Comparison of ENCODE assay signal across 21 cellular contexts in the genomic region with DNA sequence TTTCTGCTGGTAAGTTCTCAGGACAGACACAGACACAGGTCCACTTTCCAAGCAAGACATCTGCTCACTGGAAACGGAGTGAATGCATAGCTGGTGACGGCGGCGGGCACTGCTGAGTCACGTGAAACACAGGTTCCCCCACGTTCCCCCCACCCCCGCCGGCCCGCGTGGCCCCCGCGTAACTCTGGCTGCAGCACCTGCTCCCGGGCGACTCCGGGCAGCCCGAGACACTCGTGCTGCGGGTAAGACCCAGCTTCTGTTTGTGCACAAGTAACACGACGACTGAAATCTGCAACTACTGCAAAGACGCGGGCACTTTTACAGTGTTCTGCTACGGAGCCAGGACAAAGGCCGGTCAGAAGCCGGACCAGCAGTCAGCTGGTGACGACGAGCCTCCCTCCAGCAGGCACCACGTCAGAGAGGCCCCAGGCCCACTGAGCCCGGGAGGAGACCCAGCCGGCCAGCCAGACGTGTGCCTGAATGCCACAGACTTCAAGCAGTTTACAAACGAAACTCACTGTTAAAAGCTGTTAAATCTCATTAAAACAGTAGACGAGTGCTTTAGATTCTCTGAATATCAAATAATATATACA. TPM values are rescaled to one million over a fixed set of nuclear protein-coding genes. Genes with fewer than 3 reads are reported as not detected.
DNase-seq lines count a peak whose midpoint lies in the region; ATAC-seq and TF ChIP-seq lines count a peak whose summit lies in the region.
"Had no signal": no experiment of that assay in that cellular context is flagged by ENCODE, and none has a peak within 500 bp of the region (broad histone marks: within the 10 kb centered on the region; RNA-seq: fewer than 3 reads in every experiment).

No MANE protein-coding gene starts in this region.

- DNase-seq in A673 (ENCODE audit: low spot score) (no peak), PC-3 (no peak), kidney glomerular epithelial cell (lab: John Stamatoyannopoulos, UW) (no peak), right atrium auricular region (ENCODE audit: low spot score) (no peak), nephron progenitor cell (no peak)
- no peak for DNase-seq in central memory CD8-positive, alpha-beta T cell (ENCODE audit: low spot score in 2 of 2)
- DNase-seq: CD4-positive, alpha-beta memory T cell; H9; Karpas-422; MG63; NCI-H1048; NCI-H1436; NCI-H2029; NCI-H345; NCI-H524 treated with DMSO at 0.1 percent for 48 hours; PC-9 had no signal

- peaks cover 18% of the 10 kb centered on the region for H3K36me3 Mint-ChIP-seq in central memory CD8-positive, alpha-beta T cell (ENCODE audit: insufficient read depth)
- H3K36me3 Mint-ChIP-seq in nephron progenitor cell (ENCODE audit: low read depth), result peaks cover 18% of the 10 kb centered on the region
- H3K36me3 Mint-ChIP-seq: IgD-negative memory B cell had no signal

- no peak overlapping the region for H3K4me3 ChIP-seq in A673 (ENCODE audit: low read depth, low read length, poor library complexity, severe bottlenecking)
- H3K4me3 ChIP-seq in PC-3 (ENCODE audit: low read length), result no peak overlapping the region
- no peak overlapping the region for H3K4me3 ChIP-seq in neutrophil (ENCODE audit: low read depth in 1 of 2, low read length in 1 of 2)
- H3K4me3 ChIP-seq in right atrium auricular region, result no peak overlapping the region
- H3K4me3 ChIP-seq: A549, BLaER1, MG63, PC-9 had no signal

- H2AFZ ChIP-seq in PC-3 (ENCODE audit: low read length), result no peak overlapping the region
- H2AFZ ChIP-seq: PC-9 had no signal

- H3K4me2 ChIP-seq in PC-3 (ENCODE audit: low read length), result no peak overlapping the region
- H3K4me2 ChIP-seq: A549, BLaER1, PC-9 had no signal

- peak overlapping the region; percentile 44 for H3K27ac Mint-ChIP-seq in central memory CD8-positive, alpha-beta T cell (ENCODE audit: low read depth)
- H3K27ac Mint-ChIP-seq in nephron progenitor cell, result no peak overlapping the region
- H3K27ac Mint-ChIP-seq: IgD-negative memory B cell had no signal

- CTCF ChIA-PET in A673 (lab: Charles Lee) (interaction anchor here (0.6 kb wide), 1 partner anchor 88 kb away, joined by 4 read pairs; no protein-coding TSS in a partner anchor), PC-3 (lab: Charles Lee) (no interaction called here)

- POLR2A ChIA-PET in A673 (lab: Charles Lee; ENCODE audit: low non-redundant PET) (no interaction called here), PC-3 (lab: Charles Lee; ENCODE audit: unreplicated experiment) (no interaction called here)

- no peak overlapping the region for H3K9ac ChIP-seq in PC-3 (ENCODE audit: low read length)
- H3K9ac ChIP-seq: BLaER1 had no signal

- H3K36me3 ChIP-seq in A673 (ENCODE audit: insufficient read depth, low read length, poor library complexity, severe bottlenecking), result peaks cover 8% of the 10 kb centered on the region
- H3K36me3 ChIP-seq in PC-3 (ENCODE audit: low read depth, low read length), result no peaks in the 10 kb centered on the region; the same call in 1 of the 2 replicates
- peaks cover 66% of the 10 kb centered on the region for H3K36me3 ChIP-seq in neutrophil
- peaks cover 52% of the 10 kb centered on the region for H3K36me3 ChIP-seq in right atrium auricular region

- no peaks in the 10 kb centered on the region for H3F3A ChIP-seq in PC-3 (ENCODE audit: low read length, unreplicated experiment)

- H3K4me1 ChIP-seq in A673 (ENCODE audit: insufficient read depth, low read length, poor library complexity, severe bottlenecking), result no peaks in the 10 kb centered on the region
- H3K4me1 ChIP-seq in PC-3 (ENCODE audit: insufficient read depth, low read length), result peaks cover 5% of the 10 kb centered on the region; the same call in 1 of the 2 replicates
- peaks cover 7% of the 10 kb centered on the region in 2 experiments for H3K4me1 ChIP-seq in neutrophil (ENCODE audit: control insufficient read depth in 1 of 2, insufficient read depth in 1 of 2, low read depth in 1 of 2, low read length in 1 of 2)
- H3K4me1 ChIP-seq in right atrium auricular region, result peaks cover 0 to 17% of the 10 kb centered on the region in 2 donors
- H3K4me1 ChIP-seq: A549 had no signal

- no peaks in the 10 kb centered on the region for H3K27me3 ChIP-seq in A673 (replicated peaks; ENCODE audit: insufficient read depth, low read depth, low read length, poor library complexity)
- H3K27me3 ChIP-seq in PC-3 (ENCODE audit: low read length), result no peaks in the 10 kb centered on the region
- no peaks in the 10 kb centered on the region for H3K27me3 ChIP-seq in neutrophil
- H3K27me3 ChIP-seq in right atrium auricular region, result no peaks in the 10 kb centered on the region
- H3K27me3 ChIP-seq: BLaER1, MG63 had no signal

- BruUV-seq in A673 (replicated peaks; lab: Mats Ljungman, UMichigan) (TSS peak; percentile 59), PC-3 (replicated peaks; lab: Mats Ljungman, UMichigan) (TSS peak; percentile 16)

- no peaks in the 10 kb centered on the region for H3K9me2 ChIP-seq in PC-3 (replicated peaks; ENCODE audit: low read length)

- ATAC-seq in PC-3, result no peak
- ATAC-seq in central memory CD8-positive, alpha-beta T cell (replicated peaks; ENCODE audit: extremely low read depth, poor library complexity, severe bottlenecking), result no peak
- ATAC-seq in GM21528 (IDR thresholded peaks at IDR 0.05; ENCODE audit: low FRiP score, unreplicated experiment), result no peak
- ATAC-seq: A549 had no signal

- intact Hi-C loops in A673 (cut with micrococcal nuclease; ENCODE audit: unreplicated experiment) (loop anchor here (10.0 kb wide), 1 partner anchor 165 kb away; no protein-coding TSS in a partner anchor), PC-3 (cut with micrococcal nuclease) (loop anchor here (10.0 kb wide), 1 partner anchor 225 kb away; no protein-coding TSS in a partner anchor)

- TF ChIP-seq CTCF in A673 (conservative IDR thresholded peaks at IDR 0.05; ENCODE audit: low read depth, low read length) (no peak), PC-3 (conservative IDR thresholded peaks at IDR 0.05; ENCODE audit: low read depth, low read length) (no peak), neutrophil (IDR thresholded peaks at IDR 0.05) (no peak), right atrium auricular region (IDR thresholded peaks at IDR 0.05) (no peak), nephron progenitor cell (IDR thresholded peaks at IDR 0.05) (no peak)

- H3K9me3 ChIP-seq in A673 (ENCODE audit: low read depth, low read length, poor library complexity, severe bottlenecking), result no peaks in the 10 kb centered on the region
- no peaks in the 10 kb centered on the region for H3K9me3 ChIP-seq in PC-3 (ENCODE audit: low read length)
- no peaks in the 10 kb centered on the region for H3K9me3 ChIP-seq in neutrophil
- H3K9me3 ChIP-seq in right atrium auricular region, result no peaks in the 10 kb centered on the region
- H3K9me3 ChIP-seq: A549, BLaER1, MG63 had no signal

- no peaks in the 10 kb centered on the region for H4K20me1 ChIP-seq in PC-3 (ENCODE audit: low read length)
- H4K20me1 ChIP-seq: BLaER1 had no signal

- no peaks in the 10 kb centered on the region for H3K79me2 ChIP-seq in PC-3 (ENCODE audit: low read length)

- no peaks in the 10 kb centered on the region for H3K27me3 Mint-ChIP-seq in central memory CD8-positive, alpha-beta T cell
- H3K27me3 Mint-ChIP-seq in nephron progenitor cell (ENCODE audit: low read depth, poor library complexity), result no peaks in the 10 kb centered on the region
- H3K27me3 Mint-ChIP-seq: CD4-positive, alpha-beta memory T cell; IgD-negative memory B cell had no signal

- peaks cover 6% of the 10 kb centered on the region for H3K4me1 Mint-ChIP-seq in central memory CD8-positive, alpha-beta T cell
- no peaks in the 10 kb centered on the region for H3K4me1 Mint-ChIP-seq in nephron progenitor cell

- no peaks in the 10 kb centered on the region for H3K9me3 Mint-ChIP-seq in central memory CD8-positive, alpha-beta T cell
- H3K9me3 Mint-ChIP-seq in nephron progenitor cell, result no peaks in the 10 kb centered on the region
- H3K9me3 Mint-ChIP-seq: CD4-positive, alpha-beta memory T cell; H9; IgD-negative memory B cell had no signal

- no peak overlapping the region for H3K27ac ChIP-seq in A673 (ENCODE audit: low read depth, low read length, poor library complexity, severe bottlenecking)
- H3K27ac ChIP-seq in PC-3 (ENCODE audit: low read length), result no peak overlapping the region
- peak overlapping the region; percentile 15 for H3K27ac ChIP-seq in neutrophil
- H3K27ac ChIP-seq in right atrium auricular region, result no peak overlapping the region
- H3K27ac ChIP-seq: A549, PC-9 had no signal

- H3K4me3 Mint-ChIP-seq in central memory CD8-positive, alpha-beta T cell, result no peak overlapping the region
- H3K4me3 Mint-ChIP-seq in nephron progenitor cell, result no peak overlapping the region
- H3K4me3 Mint-ChIP-seq: CD4-positive, alpha-beta memory T cell; H9; IgD-negative memory B cell had no signal

RNA-seq across cellular contexts. Expression of gene ARFGAP3, which starts 12.9 kb away (rescaled TPM):
- total RNA-seq in A673 (2021) (30.0 and 34.3 TPM in 2 replicates), PC-3 (2014; rRNA removed) (11.2 and 19.2 TPM in 2 replicates), right atrium auricular region (10 to 100 TPM; 27.4 to 29.6 TPM)
